18 cellular contexts compared by ENCODE assay signal in genomic region chr17:13576661-13577526, GRCh38. TPM values are rescaled to one million over a fixed set of nuclear protein-coding genes. Genes with fewer than 3 reads are reported as not detected.
DNase-seq lines count a peak whose midpoint lies in the region; ATAC-seq, FAIRE-seq and TF ChIP-seq lines count a peak whose summit lies in the region.
"Had no signal": no experiment of that assay in that cellular context is flagged by ENCODE, and none has a peak within 500 bp of the region (broad histone marks: within the 10 kb centered on the region; RNA-seq: fewer than 3 reads in every experiment).

No MANE protein-coding gene starts in this region.

- H3K9ac ChIP-seq in iPS-20b (ENCODE audit: low read depth, low read length) = no peak overlapping the region; the same call in 1 of the 2 replicates

- peaks cover 20% of the 10 kb centered on the region; the same call in 1 of the 2 replicates for H3K4me1 ChIP-seq in iPS-20b (ENCODE audit: insufficient read depth, low read length)
- H3K4me1 ChIP-seq: BE2C had no signal

- TF ChIP-seq RAD21 in Ishikawa (IDR thresholded peaks at IDR 0.05; ENCODE audit: low read depth) = 0 out of 2 replicates have a peak, but pooled peaks have one; percentile 3

- DNase-seq in EH (ENCODE audit: low read depth) (peak; percentile 40), SK-MEL-5 (ENCODE audit: low read depth, low spot score) (peak; percentile 42), H54 (ENCODE audit: insufficient read length, low spot score) (no peak)
- no peak for DNase-seq in activated naive CD4-positive, alpha-beta T cell treated with anti-CD3 and anti-CD28 coated beads, Interleukin-2, amount 50 U/mL, for 16 hours
- DNase-seq: activated CD4-positive, alpha-beta T cell treated with anti-CD3 and anti-CD28 coated beads, Interleukin-2, amount 10 ng/mL, durations not matched to agents 24 days and 14 days; activated CD8-positive, alpha-beta memory T cell treated with anti-CD3 and anti-CD28 coated beads, Interleukin-2, amount 50 U/mL, for 48 hours; activated gamma-delta T cell treated with Interleukin-2 at 50 U/mL for 16 hours; amygdala; BE2C; central memory CD4-positive, alpha-beta T cell; effector CD4-positive, alpha-beta T cell; naive thymus-derived CD8-positive, alpha-beta T cell; NCI-H526 treated with DMSO at 0.1 percent for 48 hours had no signal

- no peaks in the 10 kb centered on the region; the same call in 1 of the 2 replicates for H3K9me3 ChIP-seq in iPS-20b (ENCODE audit: insufficient read depth, low read depth, low read length)
- H3K9me3 ChIP-seq: BE2C had no signal

- TF ChIP-seq EP300 in Ishikawa (IDR thresholded peaks at IDR 0.05; ENCODE audit: borderline replicate concordance) = no peak

- no peaks in the 10 kb centered on the region for H3K27me3 ChIP-seq in iPS-20b (ENCODE audit: insufficient read depth, low read length)
- H3K27me3 ChIP-seq: BE2C had no signal

- no peak for TF ChIP-seq POLR2A in H54 (IDR thresholded peaks at IDR 0.05; ENCODE audit: low read depth, low read length)

- ATAC-seq in HG02571 (IDR thresholded peaks at IDR 0.05; ENCODE audit: unreplicated experiment) = no peak
- ATAC-seq: naive thymus-derived CD8-positive, alpha-beta T cell; Panc1 had no signal

- H3K27ac ChIP-seq in iPS-20b (ENCODE audit: low read length) = no peak overlapping the region

- peak overlapping the region; percentile 37; the same call in 1 of the 2 replicates for H3K4me3 ChIP-seq in iPS-20b (ENCODE audit: low read length)

- in situ Hi-C loops in SK-MEL-5 (cut with HindIII; ENCODE audit: low pct_unique_long_range_greater_than_20kb, low sequenced_read_pairs) = no loop called here

- FAIRE-seq in H54 (lab: Jason Lieb, UNC) = no peak
- FAIRE-seq: islet of Langerhans had no signal

- H3K36me3 ChIP-seq in iPS-20b (ENCODE audit: insufficient read depth, low read depth, low read length) = no peaks in the 10 kb centered on the region
- H3K36me3 ChIP-seq: BE2C had no signal

TF ChIP-seq in Ishikawa, 13 proteins besides CTCF, POLR2A, EP300 and RAD21:
- no peak for TF ChIP-seq ZBTB7A (IDR thresholded peaks at IDR 0.05; ENCODE audit: low read depth)
- no peak for TF ChIP-seq USF1 (IDR thresholded peaks at IDR 0.05)

RNA-seq across cellular contexts. Expression of gene HS3ST3A1, which starts 24.8 kb away (rescaled TPM):
- 0.11 and 0.24 TPM in 2 replicates for total RNA-seq in SK-MEL-5 (2014; rRNA removed; shearing (Covaris generic))
- polyA plus RNA-seq in SK-MEL-5 (2015; cell fraction: cytosol; rRNA removed) = 0.05 and 0.06 TPM in 2 replicates
- polyA plus RNA-seq in SK-MEL-5 (2015; cell fraction: nucleus; rRNA removed) = not detected in 2 replicates
- total RNA-seq: naive thymus-derived CD8-positive, alpha-beta T cell had no signal

Comparison
In these comparisons a context has a peak if more than half of its experiments do, and no peak if none do; other contexts are left out.
1. DNase-seq: peak in EH (single experiment) and SK-MEL-5 (single experiment); none in activated naive CD4-positive, alpha-beta T cell treated with anti-CD3 and anti-CD28 coated beads, Interleukin-2, amount 50 U/mL, for 16 hours (single experiment) and H54 (single experiment).